Comparison of ENCODE assay signal across 23 cellular contexts in genomic region chr10:113907166-113907565, GRCh38. TPM values are rescaled to one million over a fixed set of nuclear protein-coding genes. Genes with fewer than 3 reads are reported as not detected.
A peak's percentile ranks its signal among the peaks of the same experiment; 100 is the strongest.
DNase-seq lines count a peak whose midpoint lies in the region; ATAC-seq, FAIRE-seq and TF ChIP-seq lines count a peak whose summit lies in the region.
"Had no signal": no experiment of that assay in that cellular context is flagged by ENCODE, and none has a peak within 500 bp of the region (broad histone marks: within the 10 kb centered on the region; RNA-seq: fewer than 3 reads in every experiment).

No MANE protein-coding gene starts in this region.

- H3K27ac ChIP-seq in HEK293 (ENCODE audit: extremely low read depth, low read depth, low read length) (no peak overlapping the region), astrocyte (ENCODE audit: low read depth, low read length) (peak overlapping the region; percentile 48)
- H3K27ac ChIP-seq: esophagus muscularis mucosa, right lobe of liver had no signal

- peak overlapping the region; percentile 5 for H3K4me2 ChIP-seq in astrocyte (ENCODE audit: low read length)

- peak; percentile 26 for FAIRE-seq in astrocyte (lab: Jason Lieb, UNC)
- FAIRE-seq: HepG2 had no signal

- H3K4me3 Mint-ChIP-seq in astrocyte (ENCODE audit: unreplicated experiment), result no peak overlapping the region
- H3K4me3 Mint-ChIP-seq: activated naive CD4-positive, alpha-beta T cell treated with anti-CD3 and anti-CD28 coated beads, Interleukin-2, amount 10 ng/mL, durations not matched to agents 7 days and 5 days; activated T-cell treated with anti-CD3 and anti-CD28 coated beads, Interleukin-2, amount 50 U/mL, for 4 hours; CD8-positive, alpha-beta T cell; natural killer cell treated with Interleukin-12 subunit alpha and Interleukin-12 subunit beta and Interleukin-15 and Interleukin-18, amount 100 ng/mL, for 72 hours; T-cell had no signal

- peak overlapping the region; percentile 90 for H3K27ac Mint-ChIP-seq in astrocyte (ENCODE audit: unreplicated experiment)
- H3K27ac Mint-ChIP-seq: activated naive CD4-positive, alpha-beta T cell treated with anti-CD3 and anti-CD28 coated beads, Interleukin-2, amount 10 ng/mL, durations not matched to agents 7 days and 5 days; CD8-positive, alpha-beta T cell; natural killer cell treated with Interleukin-12 subunit alpha and Interleukin-12 subunit beta and Interleukin-15 and Interleukin-18, amount 100 ng/mL, for 72 hours; T-cell had no signal

- peaks cover 4% of the 10 kb centered on the region for H3K36me3 Mint-ChIP-seq in astrocyte (ENCODE audit: low read depth, unreplicated experiment)

- no peaks in the 10 kb centered on the region for H3K79me2 ChIP-seq in astrocyte (ENCODE audit: insufficient read depth, low read length)

- H3K9me3 Mint-ChIP-seq in astrocyte (ENCODE audit: unreplicated experiment), result no peaks in the 10 kb centered on the region
- H3K9me3 Mint-ChIP-seq: activated naive CD4-positive, alpha-beta T cell treated with anti-CD3 and anti-CD28 coated beads, Interleukin-2, amount 10 ng/mL, durations not matched to agents 7 days and 5 days; activated T-cell treated with anti-CD3 and anti-CD28 coated beads, Interleukin-2, amount 50 U/mL, for 4 hours; CD8-positive, alpha-beta T cell; natural killer cell treated with Interleukin-12 subunit alpha and Interleukin-12 subunit beta and Interleukin-15 and Interleukin-18, amount 100 ng/mL, for 72 hours; T-cell had no signal

- no peaks in the 10 kb centered on the region for H3K27me3 Mint-ChIP-seq in astrocyte (ENCODE audit: low read depth, unreplicated experiment)
- H3K27me3 Mint-ChIP-seq: activated naive CD4-positive, alpha-beta T cell treated with anti-CD3 and anti-CD28 coated beads, Interleukin-2, amount 10 ng/mL, durations not matched to agents 7 days and 5 days; natural killer cell treated with Interleukin-12 subunit alpha and Interleukin-12 subunit beta and Interleukin-15 and Interleukin-18, amount 100 ng/mL, for 72 hours; T-cell had no signal

- peaks cover 35 to 54% of the 10 kb centered on the region in 2 experiments for H3K36me3 ChIP-seq in HEK293 (ENCODE audit: control insufficient read depth in 2 of 2, insufficient read depth in 1 of 2, low read length in 2 of 2)
- peaks cover 20% of the 10 kb centered on the region for H3K36me3 ChIP-seq in astrocyte (ENCODE audit: insufficient read depth, low read length)

- H2AFZ ChIP-seq in astrocyte (ENCODE audit: low read depth, low read length), result no peak overlapping the region

- ATAC-seq in left lobe of liver, result no peak
- ATAC-seq: activated T-cell treated with anti-CD3 and anti-CD28 coated beads, Interleukin-2, amount 50 U/mL, for 4 hours; CD8-positive, alpha-beta T cell; HepG2; left colon; natural killer cell treated with Interleukin-12 subunit alpha and Interleukin-12 subunit beta and Interleukin-15 and Interleukin-18, amount 100 ng/mL, for 72 hours; right lobe of liver; T-cell had no signal

- H3K27me3 ChIP-seq in astrocyte (ENCODE audit: insufficient read depth, low read length), result no peaks in the 10 kb centered on the region
- H3K27me3 ChIP-seq: esophagus muscularis mucosa, right lobe of liver had no signal

- peaks cover 11% of the 10 kb centered on the region for H3K4me1 Mint-ChIP-seq in astrocyte (ENCODE audit: low read depth, unreplicated experiment)
- H3K4me1 Mint-ChIP-seq: activated naive CD4-positive, alpha-beta T cell treated with anti-CD3 and anti-CD28 coated beads, Interleukin-2, amount 10 ng/mL, durations not matched to agents 7 days and 5 days; T-cell had no signal

- no peak for TF ChIP-seq CTCF in HEK293 (tag by site-specific recombination; IDR thresholded peaks at IDR 0.05)
- no peak for TF ChIP-seq CTCF in astrocyte (IDR thresholded peaks at IDR 0.05; ENCODE audit: insufficient read depth, low read depth, low read length)
- TF ChIP-seq CTCF in fibroblast of villous mesenchyme (IDR thresholded peaks at IDR 0.05; ENCODE audit: insufficient read depth, low read depth, low read length), result no peak
- TF ChIP-seq CTCF in GM20000 (IDR thresholded peaks at IDR 0.05; ENCODE audit: extremely low read depth, missing control alignments), result no peak

- H4K20me1 ChIP-seq in astrocyte (ENCODE audit: insufficient read depth, low read length), result no peaks in the 10 kb centered on the region

- CTCF ChIA-PET in HEK293 (lab: Yijun Ruan, JAX), result no interaction called here

- DNase-seq in astrocyte (ENCODE audit: low read depth) (peak; percentile 39), fibroblast of villous mesenchyme (ENCODE audit: low read depth) (peak; percentile 26), HPDE6-E6E7 (ENCODE audit: extremely low spot score) (no peak), GM20000 (ENCODE audit: low spot score) (no peak), GM19240 (ENCODE audit: insufficient read length, low spot score) (no peak), left lobe of liver (ENCODE audit: low spot score) (no peak)
- DNase-seq: activated naive CD4-positive, alpha-beta T cell treated with anti-CD3 and anti-CD28 coated beads, Interleukin-2, amount 10 ng/mL, durations not matched to agents 7 days and 5 days; activated T-cell treated with anti-CD3 and anti-CD28 coated beads, Interleukin-2, amount 50 U/mL, for 4 hours; AML-193; aorta; CD8-positive, alpha-beta T cell; glutamatergic neuron; left colon; midbrain; NCI-H1417; NCI-H446; right lobe of liver; Right ventricle myocardium superior; T-cell had no signal

- H3K4me3 ChIP-seq in HEK293 (ENCODE audit: low read depth, low read length), result no peak overlapping the region
- H3K4me3 ChIP-seq in astrocyte (ENCODE audit: insufficient read depth, low read depth, low read length), result no peak overlapping the region
- H3K4me3 ChIP-seq in fibroblast of villous mesenchyme (ENCODE audit: low read depth, low read length), result no peak overlapping the region
- H3K4me3 ChIP-seq: esophagus muscularis mucosa, right lobe of liver had no signal

- POLR2A ChIA-PET in HEK293 (lab: Yijun Ruan, JAX), result no interaction called here

- H3K9me3 ChIP-seq in HEK293 (ENCODE audit: control insufficient read depth, insufficient read depth, low read depth, low read length), result no peaks in the 10 kb centered on the region
- no peaks in the 10 kb centered on the region for H3K9me3 ChIP-seq in astrocyte (ENCODE audit: insufficient read depth, low read depth, low read length)
- H3K9me3 ChIP-seq: esophagus muscularis mucosa, right lobe of liver had no signal

- H3K4me1 ChIP-seq in HEK293 (ENCODE audit: control insufficient read depth, insufficient read depth, low read length) (0 out of 2 replicates have a peak, but pooled peaks cover 6% of the 10 kb centered on the region), astrocyte (ENCODE audit: insufficient read depth, low read length) (no peaks in the 10 kb centered on the region)
- H3K4me1 ChIP-seq: esophagus muscularis mucosa, right lobe of liver had no signal

- peak overlapping the region; percentile 25 for H3K9ac ChIP-seq in astrocyte (ENCODE audit: low read length)

TF ChIP-seq in HEK293, 187 proteins besides CTCF, POLR2A, EP300 and RAD21 (continues in another document):
- TF ChIP-seq ZNF280D (tag by site-specific recombination; IDR thresholded peaks at IDR 0.05) (no peak), ZNF362 (tag by site-specific recombination; IDR thresholded peaks at IDR 0.05) (peak; percentile 38; the same call in 1 of the 2 replicates), ZNF274 (IDR thresholded peaks at IDR 0.05; ENCODE audit: low read length) (no peak), ZNF274 (tag by site-specific recombination; IDR thresholded peaks at IDR 0.05; ENCODE audit: borderline replicate concordance) (no peak), ZBTB17 (tag by site-specific recombination; IDR thresholded peaks at IDR 0.05) (0 out of 2 replicates have a peak, but pooled peaks have one; percentile 12), ZNF660 (tag by site-specific recombination; IDR thresholded peaks at IDR 0.05) (0 out of 2 replicates have a peak, but pooled peaks have one; percentile 22), ZNF138 (tag by site-specific recombination; IDR thresholded peaks at IDR 0.05; ENCODE audit: borderline replicate concordance) (no peak)

RNA-seq across cellular contexts. Expression of gene NHLRC2, which starts 52.7 kb away (rescaled TPM):
- total RNA-seq in astrocyte, result 15.6 and 16.9 TPM in 2 replicates
- 14.5 and 18.6 TPM in 2 replicates for total RNA-seq in fibroblast of villous mesenchyme
- total RNA-seq in left lobe of liver, result 22.4 TPM

RNA-seq across cellular contexts. Expression of gene DCLRE1A, which starts 53.3 kb away (rescaled TPM):
- total RNA-seq in astrocyte (3.7 and 3.8 TPM in 2 replicates), fibroblast of villous mesenchyme (4.2 and 6.5 TPM in 2 replicates), left lobe of liver (5.8 TPM)

Comparison
In these comparisons a context has a peak if more than half of its experiments do, and no peak if none do; other contexts are left out.
1. DNase-seq: peak in astrocyte (single experiment) and fibroblast of villous mesenchyme (single experiment); none in HPDE6-E6E7 (single experiment), GM20000 (single experiment), GM19240 (single experiment) and left lobe of liver (single experiment).